ENCODE assay signal across 18 cellular contexts in genomic region chr19:49043548-49043947, GRCh38. TPM values are rescaled to one million over a fixed set of nuclear protein-coding genes. Genes with fewer than 3 reads are reported as not detected.
"Had no signal": no experiment of that assay in that cellular context is flagged by ENCODE, and none has a peak within 500 bp of the region (broad histone marks: within the 10 kb centered on the region; RNA-seq: fewer than 3 reads in every experiment).

CGB5 (plus strand) TSS chr19:49043848; CDS start chr19:49044210, 362 bp downstream.

RNA-seq across cellular contexts. Expression of gene CGB5, which starts in this region (rescaled TPM):
- total RNA-seq: activated naive CD4-positive, alpha-beta T cell treated with anti-CD3 and anti-CD28 coated beads for 36 hours; activated naive CD4-positive, alpha-beta T cell treated with anti-CD3 and anti-CD28 coated beads, Interleukin-2, amount 50 U/mL, for 72 hours; activated naive CD8-positive, alpha-beta T cell treated with anti-CD3 and anti-CD28 coated beads for 36 hours; activated naive CD8-positive, alpha-beta T cell treated with anti-CD3 and anti-CD28 coated beads, Interleukin-2, amount 10 ng/mL, durations not matched to agents 7 days and 5 days; activated T-cell treated with anti-CD3 and anti-CD28 coated beads, Interleukin-2, amount 50 U/mL, for 4 hours; activated T-cell treated with anti-CD3 and anti-CD28 coated beads, Interleukin-2, amount 50 U/mL, for 72 hours; activated T-helper 1 cell treated with anti-CD3 and anti-CD28 coated beads, Interleukin-12 subunit alpha, Interleukin-12 subunit beta, Interleukin-2, Interleukin-4 antibody, amounts not matched to agents 30 ng/mL and 10 ng/mL and 1 ng/mL, durations not matched to agents 14 hours and 24 hours and 36 hours; activated T-helper 17 cell treated with anti-CD3 and anti-CD28 coated beads, Interleukin-2, amount 50 U/mL, for 72 hours; activated T-helper 2 cell treated with anti-CD3 and anti-CD28 coated beads, Interferon-gamma antibody, Interleukin-2, Interleukin-4, amounts not matched to agents 10 μg/mL and 5 μg/mL and 100 μg/mL, durations not matched to agents 14 hours and 24 hours and 36 hours; adrenal gland; aorta; ascending aorta; body of pancreas; breast epithelium; cardiac muscle cell; cardiac septum; cerebellum; chondrocyte had no signal
- polyA plus RNA-seq: aorta, cardiac muscle cell had no signal
